ENCODE assay signal across 14 cellular contexts in the genomic region with DNA sequence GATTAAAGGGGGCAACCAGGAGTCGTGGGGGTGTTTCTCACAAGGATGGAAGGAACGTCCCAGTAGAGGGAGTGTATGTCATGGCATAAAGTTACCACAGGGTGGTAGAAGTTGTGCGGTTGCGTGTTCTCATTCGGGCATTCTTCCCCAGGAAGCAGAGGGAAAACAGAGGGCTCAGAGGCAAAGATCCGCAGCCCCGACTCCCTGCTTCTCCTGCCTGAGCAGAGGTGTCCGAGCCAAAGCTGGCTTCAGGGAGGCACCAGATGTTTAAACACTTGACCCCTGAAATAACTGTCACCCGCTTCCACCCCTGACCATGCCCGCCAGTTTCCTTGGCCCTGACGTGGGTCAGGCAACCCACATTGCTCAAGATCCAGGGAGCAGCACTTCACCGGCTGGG.
DNase-seq lines count a peak whose midpoint lies in the region; ATAC-seq and TF ChIP-seq lines count a peak whose summit lies in the region.
"Had no signal": no experiment of that assay in that cellular context is flagged by ENCODE, and none has a peak within 500 bp of the region (broad histone marks: within the 10 kb centered on the region; RNA-seq: fewer than 3 reads in every experiment).

No MANE protein-coding gene starts in this region.

- no TSS peak for BruUV-seq in Panc1 (replicated peaks; lab: Mats Ljungman, UMichigan)

- H3K27me3 ChIP-seq in Panc1 (ENCODE audit: control insufficient read depth, insufficient read depth, low read length) (no peaks in the 10 kb centered on the region; the same call in 1 of the 2 replicates), psoas muscle (ENCODE audit: insufficient read depth in 3 of 3, low read length in 2 of 3) (no peaks in the 10 kb centered on the region)

- no peak overlapping the region for H3K4me3 Mint-ChIP-seq in activated T-cell treated with anti-CD3 and anti-CD28 coated beads, Interleukin-2, amount 50 U/mL, for 24 hours
- H3K4me3 Mint-ChIP-seq: activated B cell treated with CpG ODN at 0.5 μM for 24 hours; dendritic cell treated with granulocyte-macrophage colony-stimulating factor and Interleukin-4, amounts not matched to agents 40 ng/mL and 50 ng/mL, for 4 days had no signal

- no peaks in the 10 kb centered on the region for H3K9me3 Mint-ChIP-seq in activated T-cell treated with anti-CD3 and anti-CD28 coated beads, Interleukin-2, amount 50 U/mL, for 24 hours
- H3K9me3 Mint-ChIP-seq: activated B cell treated with CpG ODN at 0.5 μM for 24 hours; dendritic cell treated with granulocyte-macrophage colony-stimulating factor and Interleukin-4, amounts not matched to agents 40 ng/mL and 50 ng/mL, for 4 days had no signal

- CTCF ChIA-PET in Panc1 (lab: Charles Lee): no interaction called here

- H3K27me3 Mint-ChIP-seq in activated T-cell treated with anti-CD3 and anti-CD28 coated beads, Interleukin-2, amount 50 U/mL, for 24 hours: peaks cover 53% of the 10 kb centered on the region

- H3K27ac Mint-ChIP-seq in activated T-cell treated with anti-CD3 and anti-CD28 coated beads, Interleukin-2, amount 50 U/mL, for 24 hours: no peak overlapping the region
- H3K27ac Mint-ChIP-seq: activated B cell treated with CpG ODN at 0.5 μM for 24 hours; dendritic cell treated with granulocyte-macrophage colony-stimulating factor and Interleukin-4, amounts not matched to agents 40 ng/mL and 50 ng/mL, for 4 days had no signal

- intact Hi-C loops in Panc1 (cut with micrococcal nuclease; ENCODE audit: unreplicated experiment) (loop anchor here (10.0 kb wide), 1 partner anchor 91 kb away; no protein-coding TSS in a partner anchor), psoas muscle (cut with DNase I) (loop anchor here (1.0 to 5.0 kb wide), 3 partner anchors 92 to 546 kb away; no protein-coding TSS in a partner anchor)

- no peaks in the 10 kb centered on the region for H3K4me1 Mint-ChIP-seq in activated T-cell treated with anti-CD3 and anti-CD28 coated beads, Interleukin-2, amount 50 U/mL, for 24 hours (ENCODE audit: low read depth)
- H3K4me1 Mint-ChIP-seq: activated B cell treated with CpG ODN at 0.5 μM for 24 hours had no signal

- DNase-seq in GM03348 (ENCODE audit: low spot score): peak; percentile 90
- no peak for DNase-seq in Panc1 (ENCODE audit: low read depth, low spot score)
- peak; percentile 30 for DNase-seq in fibroblast of pulmonary artery (ENCODE audit: low read depth)
- no peak for DNase-seq in psoas muscle
- no peak for DNase-seq in NCI-H1105 treated with DMSO at 0.1 percent for 48 hours (lab: John Stamatoyannopoulos, UW)
- no peak for DNase-seq in NCI-H2081 (lab: John Stamatoyannopoulos, UW)
- DNase-seq in activated T-cell treated with anti-CD3 and anti-CD28 coated beads, Interleukin-2, amount 50 U/mL, for 24 hours: no peak
- DNase-seq: activated B cell treated with CpG ODN at 0.5 μM for 24 hours; activated effector memory CD4-positive, alpha-beta T cell treated with Interleukin-2 at 50 U/mL for 16 hours; DND-41; nucleus accumbens had no signal

- no peaks in the 10 kb centered on the region for H3K36me3 Mint-ChIP-seq in activated T-cell treated with anti-CD3 and anti-CD28 coated beads, Interleukin-2, amount 50 U/mL, for 24 hours (ENCODE audit: low read depth)

- H3K4me3 ChIP-seq in Panc1 (ENCODE audit: low read depth in 2 of 2, low read length in 2 of 2): no peak overlapping the region
- no peak overlapping the region for H3K4me3 ChIP-seq in fibroblast of pulmonary artery (replicated peaks; ENCODE audit: low read depth, low read length)
- H3K4me3 ChIP-seq in psoas muscle: no peak overlapping the region
- H3K4me3 ChIP-seq: tibial nerve had no signal

- H3K27ac ChIP-seq in Panc1 (ENCODE audit: low read length) (no peak overlapping the region), psoas muscle (no peak overlapping the region)
- H3K27ac ChIP-seq: tibial nerve had no signal

- H3K9me3 ChIP-seq in Panc1 (ENCODE audit: control insufficient read depth, insufficient read depth, low read depth, low read length) (no peaks in the 10 kb centered on the region), psoas muscle (no peaks in the 10 kb centered on the region)
- H3K9me3 ChIP-seq: tibial nerve had no signal

- in situ Hi-C loops in Panc1 (cut with HindIII; ENCODE audit: low pct_unique_long_range_greater_than_20kb, low sequenced_read_pairs): no loop called here

- POLR2A ChIA-PET in Panc1 (lab: Charles Lee): no interaction called here

- no peaks in the 10 kb centered on the region for H3K36me3 ChIP-seq in Panc1 (ENCODE audit: control insufficient read depth, insufficient read depth, low read length)
- H3K36me3 ChIP-seq in psoas muscle (ENCODE audit: insufficient read depth in 1 of 2, low read depth in 1 of 2): no peaks in the 10 kb centered on the region
- H3K36me3 ChIP-seq: tibial nerve had no signal

- ATAC-seq in Panc1 (no peak), psoas muscle (peak; percentile 81 to 98 (median 92)), HG03139 (IDR thresholded peaks at IDR 0.05; ENCODE audit: unreplicated experiment) (no peak)

- TF ChIP-seq CTCF in Panc1 (IDR thresholded peaks at IDR 0.05) (peak; percentile 13; the same call in 1 of the 2 replicates), fibroblast of pulmonary artery (IDR thresholded peaks at IDR 0.05; ENCODE audit: low read length, missing control alignments) (peak; percentile 29), psoas muscle (IDR thresholded peaks at IDR 0.05) (peak; percentile 50)

- H3K4me1 ChIP-seq in Panc1 (ENCODE audit: control insufficient read depth, insufficient read depth, low read length) (no peaks in the 10 kb centered on the region), psoas muscle (no peaks in the 10 kb centered on the region)
- H3K4me1 ChIP-seq: tibial nerve had no signal

- WGBS in psoas muscle, 3 donors: 9 to 17% (median 16%) methylated on average over 12 of the region's 12 CpGs

Comparison
In these comparisons a context has a peak if more than half of its experiments do, and no peak if none do; other contexts are left out.
1. DNase-seq: peak in GM03348 (single experiment) and fibroblast of pulmonary artery (single experiment); none in Panc1 (single experiment), psoas muscle (0 of 2), NCI-H1105 treated with DMSO at 0.1 percent for 48 hours (single experiment), NCI-H2081 (0 of 2) and activated T-cell treated with anti-CD3 and anti-CD28 coated beads, Interleukin-2, amount 50 U/mL, for 24 hours (single experiment).
2. ATAC-seq: peak in psoas muscle (4 of 4); none in Panc1 (single experiment) and HG03139 (single experiment).
3. Peak in every context shown above with its lines, with median percentiles within 50 percentile points of each other: CTCF ChIP-seq.